Comparison of ENCODE assay signal across 1 cellular context in genomic region chr2:197576631-197577030, GRCh38.
TF ChIP-seq lines count a peak whose summit lies in the region.

No MANE protein-coding gene starts in this region.

TF ChIP-seq in SK-N-SH treated with all-trans-retinoic acid at 6 μM for 48 hours, 23 proteins besides CTCF, POLR2A, EP300 and RAD21 (continued from another document):
- TF ChIP-seq PATZ1 (CRISPR knock-in tag; IDR thresholded peaks at IDR 0.05; ENCODE audit: borderline replicate concordance) = no peak
